In the genomic region with DNA sequence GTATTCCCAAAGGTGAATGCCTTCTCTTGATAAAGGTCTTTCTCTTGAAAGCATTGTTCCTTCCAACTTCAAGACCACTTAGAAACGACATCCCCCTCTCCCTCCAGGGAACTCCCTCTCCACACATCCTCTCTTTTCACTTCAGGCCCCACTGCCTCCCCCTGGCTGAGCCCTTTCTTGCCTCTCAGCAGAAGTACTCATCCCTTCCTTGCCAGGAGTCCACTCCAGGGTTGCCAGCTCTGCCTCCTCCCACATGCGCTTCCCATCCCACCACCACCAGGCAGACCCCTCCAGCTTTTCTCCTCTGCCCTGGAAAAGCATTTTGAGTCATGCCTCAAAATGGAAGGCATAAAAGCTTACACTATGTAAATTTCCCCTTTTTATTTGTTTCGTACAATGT, we compare ENCODE assay signal across 26 cellular contexts.
"Had no signal": no experiment of that assay in that cellular context is flagged by ENCODE, and none has a peak within 500 bp of the region (broad histone marks: within the 10 kb centered on the region; RNA-seq: fewer than 3 reads in every experiment).

No MANE protein-coding gene starts in this region.

- DNase-seq: naive thymus-derived CD4-positive, alpha-beta T cell; natural killer cell; nucleus accumbens; pancreas; posterior cingulate gyrus; psoas muscle; right cardiac atrium; right lobe of liver; sigmoid colon; small intestine; stimulated activated CD4-positive, alpha-beta T cell treated with anti-CD3 and anti-CD28 coated beads, Interleukin-15, amount 100 ng/mL, for 24 hours; stimulated activated CD4-positive, alpha-beta T cell treated with anti-CD3 and anti-CD28 coated beads, Interleukin-2, amount 100 ng/mL, for 24 hours; stimulated activated CD4-positive, alpha-beta T cell treated with anti-CD3 and anti-CD28 coated beads, Interleukin-2, amount 100 ng/mL, for 48 hours; stimulated activated CD4-positive, alpha-beta T cell treated with anti-CD3 and anti-CD28 coated beads, Interleukin-4, amount 100 ng/mL, for 24 hours; stimulated activated naive B cell treated with anti-CD40 and anti-IgM and Interleukin-4, amounts not matched to agents 10 μg/mL and 1 μg/mL and 100 μg/mL, for 72 hours; stimulated activated naive CD4-positive, alpha-beta T cell treated with Interleukin-2 at 50 U/mL for 16 hours; stomach; thyroid gland; trophoblast cell; upper lobe of left lung; uterus had no signal

- ATAC-seq: naive thymus-derived CD4-positive, alpha-beta T cell; natural killer cell; pancreas; psoas muscle; right cardiac atrium; right lobe of liver; stimulated activated effector memory CD8-positive, alpha-beta T cell treated with anti-CD3 and anti-CD28 coated beads, Interleukin-12 subunit alpha, Interleukin-12 subunit beta, amount 100 ng/mL, for 72 hours; stimulated activated naive B cell treated with anti-CD40 and anti-IgM and Interleukin-4, amounts not matched to agents 10 μg/mL and 1 μg/mL and 100 μg/mL, for 72 hours had no signal

- H3K27me3 ChIP-seq: neural progenitor cell, neutrophil, right lobe of liver, sigmoid colon, thyroid gland, tibial nerve, upper lobe of left lung, uterus had no signal

- H3K36me3 ChIP-seq: neural progenitor cell, neutrophil, pancreas, right lobe of liver, sigmoid colon, stomach, thoracic aorta, thyroid gland, tibial nerve, upper lobe of left lung, uterus had no signal

- H3K4me1 ChIP-seq: pancreas, psoas muscle, right lobe of liver, sigmoid colon, thyroid gland, tibial nerve, upper lobe of left lung, uterus had no signal

- H3K27ac ChIP-seq: neural progenitor cell, neutrophil, pancreas, psoas muscle, right lobe of liver, sigmoid colon, stomach, thoracic aorta, thyroid gland, tibial nerve, upper lobe of left lung, uterus had no signal

- H3K9me3 ChIP-seq: pancreas, psoas muscle, right lobe of liver, thoracic aorta, thyroid gland, uterus had no signal

- H3K4me3 ChIP-seq: neural progenitor cell, pancreas, psoas muscle, right lobe of liver, sigmoid colon, stomach, thoracic aorta, thyroid gland, tibial nerve, upper lobe of left lung, uterus had no signal

- FAIRE-seq: pancreas, small intestine had no signal
